17 cellular contexts compared by ENCODE assay signal in genomic region chr4:103092245-103092644, GRCh38. TPM values are rescaled to one million over a fixed set of nuclear protein-coding genes. Genes with fewer than 3 reads are reported as not detected.
A peak's percentile ranks its signal among the peaks of the same experiment; 100 is the strongest.
DNase-seq lines count a peak whose midpoint lies in the region; ATAC-seq and TF ChIP-seq lines count a peak whose summit lies in the region.
"Had no signal": no experiment of that assay in that cellular context is flagged by ENCODE, and none has a peak within 500 bp of the region (broad histone marks: within the 10 kb centered on the region; RNA-seq: fewer than 3 reads in every experiment).

No MANE protein-coding gene starts in this region.

- peaks cover 15% of the 10 kb centered on the region for H3K4me1 Mint-ChIP-seq in stimulated activated naive CD8-positive, alpha-beta T cell treated with anti-CD3 and anti-CD28 coated beads, Interleukin-15, Interleukin-2, amounts not matched to agents 100 ng/mL and 50 ng/mL, for 24 hours (ENCODE audit: low read depth)
- H3K4me1 Mint-ChIP-seq in chondrocyte (ENCODE audit: low read depth), result peaks cover 11% of the 10 kb centered on the region

- peaks cover 10% of the 10 kb centered on the region for H3K36me3 Mint-ChIP-seq in stimulated activated naive CD8-positive, alpha-beta T cell treated with anti-CD3 and anti-CD28 coated beads, Interleukin-15, Interleukin-2, amounts not matched to agents 100 ng/mL and 50 ng/mL, for 24 hours (ENCODE audit: low read depth)
- peaks cover 12% of the 10 kb centered on the region for H3K36me3 Mint-ChIP-seq in chondrocyte (ENCODE audit: low read depth)

- no peak for DNase-seq in stimulated activated naive CD8-positive, alpha-beta T cell treated with anti-CD3 and anti-CD28 coated beads, Interleukin-15, Interleukin-2, amounts not matched to agents 100 U/mL and 50 U/mL, for 24 hours
- DNase-seq in choroid plexus epithelial cell (ENCODE audit: low read depth) (peak; percentile 22), NCI-H1417 treated with DMSO at 0.1 percent for 48 hours (lab: John Stamatoyannopoulos, UW) (no peak), chondrocyte (ENCODE audit: low spot score) (no peak)
- DNase-seq: activated CD4-positive, CD25-positive, alpha-beta regulatory T cell treated with anti-CD3 and anti-CD28 coated beads, Interleukin-2, amount 50 U/mL, for 72 hours; DMS79; left ventricle myocardium superior; NCI-H524 treated with DMSO at 0.1 percent for 48 hours; psoas muscle had no signal

- no peaks in the 10 kb centered on the region for H3K9me3 Mint-ChIP-seq in stimulated activated naive CD8-positive, alpha-beta T cell treated with anti-CD3 and anti-CD28 coated beads, Interleukin-15, Interleukin-2, amounts not matched to agents 100 ng/mL and 50 ng/mL, for 24 hours
- H3K9me3 Mint-ChIP-seq in chondrocyte (ENCODE audit: low read depth), result no peaks in the 10 kb centered on the region

- no peak for ATAC-seq in stimulated activated naive CD8-positive, alpha-beta T cell treated with anti-CD3 and anti-CD28 coated beads, Interleukin-15, Interleukin-2, amounts not matched to agents 100 U/mL and 50 U/mL, for 24 hours
- ATAC-seq in HG03280 (IDR thresholded peaks at IDR 0.05; ENCODE audit: unreplicated experiment) (peak; percentile 21), GM18873 (IDR thresholded peaks at IDR 0.05; ENCODE audit: low FRiP score, unreplicated experiment) (no peak), GM21717 (IDR thresholded peaks at IDR 0.05; ENCODE audit: unreplicated experiment) (no peak)
- ATAC-seq: left ventricle myocardium superior had no signal

- no peak overlapping the region for H3K4me3 ChIP-seq in choroid plexus epithelial cell (ENCODE audit: low read depth, low read length)
- H3K4me3 ChIP-seq: body of pancreas, Peyer's patch, psoas muscle, suprapubic skin had no signal

- no peak for TF ChIP-seq CTCF in choroid plexus epithelial cell (conservative IDR thresholded peaks at IDR 0.05; ENCODE audit: low read depth, low read length)
- TF ChIP-seq CTCF in chondrocyte (IDR thresholded peaks at IDR 0.05), result no peak

- H3K27ac Mint-ChIP-seq in stimulated activated naive CD8-positive, alpha-beta T cell treated with anti-CD3 and anti-CD28 coated beads, Interleukin-15, Interleukin-2, amounts not matched to agents 100 ng/mL and 50 ng/mL, for 24 hours, result no peak overlapping the region
- no peak overlapping the region for H3K27ac Mint-ChIP-seq in chondrocyte (ENCODE audit: unreplicated experiment)

- H3K4me3 Mint-ChIP-seq in stimulated activated naive CD8-positive, alpha-beta T cell treated with anti-CD3 and anti-CD28 coated beads, Interleukin-15, Interleukin-2, amounts not matched to agents 100 ng/mL and 50 ng/mL, for 24 hours, result peak overlapping the region; percentile 2
- H3K4me3 Mint-ChIP-seq in chondrocyte (ENCODE audit: unreplicated experiment), result no peak overlapping the region

- H3K27me3 Mint-ChIP-seq in stimulated activated naive CD8-positive, alpha-beta T cell treated with anti-CD3 and anti-CD28 coated beads, Interleukin-15, Interleukin-2, amounts not matched to agents 100 ng/mL and 50 ng/mL, for 24 hours, result no peaks in the 10 kb centered on the region
- H3K27me3 Mint-ChIP-seq in chondrocyte (ENCODE audit: low read depth), result no peaks in the 10 kb centered on the region
- H3K27me3 Mint-ChIP-seq: naive thymus-derived CD4-positive, alpha-beta T cell had no signal

RNA-seq across cellular contexts. Expression of gene BDH2, which starts 7.4 kb away (rescaled TPM):
- total RNA-seq in chondrocyte, result 25.5 to 45.9 TPM (median 27.5 TPM) in 3 replicates

RNA-seq across cellular contexts. Expression of gene SLC9B2, which starts 15.7 kb away (rescaled TPM):
- total RNA-seq in chondrocyte, result 18.7 to 21.7 TPM (median 20.3 TPM) in 3 replicates
